In the genomic region with DNA sequence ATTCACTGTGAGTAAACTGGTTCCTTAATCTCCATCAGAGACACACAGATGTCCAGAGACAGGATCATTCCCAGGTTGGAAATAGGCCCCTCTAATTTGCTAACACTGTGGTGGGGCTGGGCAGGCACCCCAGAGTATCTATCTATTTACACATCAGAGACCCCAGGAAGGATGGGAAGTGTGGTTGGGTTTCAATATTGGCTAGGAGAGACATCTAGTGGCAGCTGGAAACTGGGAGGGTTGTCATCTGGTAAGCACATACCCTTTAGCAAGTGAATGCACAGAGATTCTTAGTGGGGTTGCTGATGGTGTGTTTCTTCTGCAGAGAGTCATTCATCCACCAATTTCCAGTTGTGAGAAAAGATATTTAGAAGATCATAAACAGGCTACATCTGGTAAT, we compare ENCODE assay signal across 12 cellular contexts. TPM values are rescaled to one million over a fixed set of nuclear protein-coding genes. Genes with fewer than 3 reads are reported as not detected.
DNase-seq lines count a peak whose midpoint lies in the region; ATAC-seq and TF ChIP-seq lines count a peak whose summit lies in the region.
"Had no signal": no experiment of that assay in that cellular context is flagged by ENCODE, and none has a peak within 500 bp of the region (broad histone marks: within the 10 kb centered on the region; RNA-seq: fewer than 3 reads in every experiment).

No MANE protein-coding gene starts in this region.

- H3K27me3 ChIP-seq in DOHH2 (ENCODE audit: control insufficient read depth, low read length) (no peaks in the 10 kb centered on the region), Karpas-422 (ENCODE audit: low read length) (no peaks in the 10 kb centered on the region), dorsolateral prefrontal cortex (peaks cover 0 to 6% (median 0%) of the 10 kb centered on the region in 45 donors)
- H3K27me3 ChIP-seq: esophagus squamous epithelium, suprapubic skin had no signal

- H3K27ac ChIP-seq in DOHH2 (ENCODE audit: low read depth, low read length), result no peak overlapping the region
- no peak overlapping the region for H3K27ac ChIP-seq in Karpas-422 (ENCODE audit: low read length)
- H3K27ac ChIP-seq in dorsolateral prefrontal cortex, result no peak overlapping the region
- H3K27ac ChIP-seq: esophagus squamous epithelium, suprapubic skin had no signal

- H3K4me3 Mint-ChIP-seq in osteocyte (ENCODE audit: unreplicated experiment), result no peak overlapping the region

- H3K9me3 Mint-ChIP-seq in osteocyte (ENCODE audit: unreplicated experiment), result no peaks in the 10 kb centered on the region

- no peaks in the 10 kb centered on the region for H3K9me3 ChIP-seq in DOHH2 (ENCODE audit: control insufficient read depth, insufficient read depth, low read length)
- no peaks in the 10 kb centered on the region for H3K9me3 ChIP-seq in Karpas-422 (ENCODE audit: low read length)
- H3K9me3 ChIP-seq: esophagus squamous epithelium, suprapubic skin had no signal

- H2AFZ ChIP-seq in Karpas-422 (ENCODE audit: low read length), result no peak overlapping the region

- ATAC-seq in HG02642 (IDR thresholded peaks at IDR 0.05; ENCODE audit: poor library complexity, unreplicated experiment) (no peak), GM21576 (IDR thresholded peaks at IDR 0.05; ENCODE audit: unreplicated experiment) (no peak)

- H3K36me3 ChIP-seq in DOHH2 (ENCODE audit: control insufficient read depth, low read length), result no peaks in the 10 kb centered on the region
- H3K36me3 ChIP-seq in Karpas-422 (ENCODE audit: insufficient read depth, low read length), result no peaks in the 10 kb centered on the region
- H3K36me3 ChIP-seq: esophagus squamous epithelium, suprapubic skin had no signal

- no peaks in the 10 kb centered on the region for H3K9me2 ChIP-seq in DOHH2 (replicated peaks; ENCODE audit: control insufficient read depth, low read length)
- H3K9me2 ChIP-seq in Karpas-422 (replicated peaks; ENCODE audit: insufficient read depth, low read length), result no peaks in the 10 kb centered on the region

- peak; percentile 22 for TF ChIP-seq CTCF in DOHH2 (IDR thresholded peaks at IDR 0.05; ENCODE audit: low read depth, low read length, poor library complexity, severe bottlenecking)
- peak in 38 of 56 donors; percentile 11 to 52 (median 22) for TF ChIP-seq CTCF in dorsolateral prefrontal cortex (IDR thresholded peaks at IDR 0.05 in 54 of 56, conservative IDR thresholded peaks at IDR 0.05 in 2 of 56; ENCODE audit: low read depth in 1 of 56, partially characterized antibody in 56 of 56)
- TF ChIP-seq CTCF in osteocyte (IDR thresholded peaks at IDR 0.05), result peak; percentile 25

- DNase-seq in Karpas-422 (peak; percentile 45), dorsolateral prefrontal cortex (no peak), osteocyte (ENCODE audit: extremely low spot score, unreplicated experiment) (no peak), NCI-H2196 (lab: John Stamatoyannopoulos, UW; ENCODE audit: unreplicated experiment) (no peak)
- DNase-seq: activated CD4-positive, alpha-beta T cell treated with anti-CD3 and anti-CD28 coated beads for 4 hours; esophagus squamous epithelium; MV-4-11; NCI-H510A treated with DMSO at 0.1 percent for 48 hours had no signal

- H3K4me1 Mint-ChIP-seq in osteocyte (ENCODE audit: unreplicated experiment), result no peaks in the 10 kb centered on the region

- no peaks in the 10 kb centered on the region for H3K79me2 ChIP-seq in DOHH2 (ENCODE audit: control insufficient read depth, low read length)
- H3K79me2 ChIP-seq in Karpas-422 (ENCODE audit: low read length), result no peaks in the 10 kb centered on the region

- H3K4me1 ChIP-seq in DOHH2 (ENCODE audit: control insufficient read depth, low read length) (no peaks in the 10 kb centered on the region), Karpas-422 (ENCODE audit: low read length) (no peaks in the 10 kb centered on the region)
- H3K4me1 ChIP-seq: esophagus squamous epithelium, suprapubic skin had no signal

- no peaks in the 10 kb centered on the region for H3K27me3 Mint-ChIP-seq in osteocyte (ENCODE audit: unreplicated experiment)

- intact Hi-C loops in dorsolateral prefrontal cortex (cut with DNase I), result no loop called here

- H3K27ac Mint-ChIP-seq in osteocyte (ENCODE audit: unreplicated experiment), result no peak overlapping the region

- no peaks in the 10 kb centered on the region for H3K36me3 Mint-ChIP-seq in osteocyte (ENCODE audit: unreplicated experiment)

- no peak overlapping the region for H3K9ac ChIP-seq in Karpas-422 (ENCODE audit: low read length)

- H3K4me2 ChIP-seq in DOHH2 (ENCODE audit: low read length), result no peak overlapping the region
- no peak overlapping the region for H3K4me2 ChIP-seq in Karpas-422 (ENCODE audit: low read depth, low read length, poor library complexity, severe bottlenecking)

- H3F3A ChIP-seq in DOHH2 (ENCODE audit: control insufficient read depth, insufficient read depth), result no peaks in the 10 kb centered on the region

- H4K20me1 ChIP-seq in DOHH2 (ENCODE audit: control insufficient read depth, insufficient read depth, low read depth, low read length), result no peaks in the 10 kb centered on the region
- H4K20me1 ChIP-seq in Karpas-422 (ENCODE audit: insufficient read depth, low read depth, low read length), result no peaks in the 10 kb centered on the region

- H3K4me3 ChIP-seq in DOHH2 (ENCODE audit: low read length) (no peak overlapping the region), Karpas-422 (ENCODE audit: low read length) (no peak overlapping the region), dorsolateral prefrontal cortex (no peak overlapping the region)
- H3K4me3 ChIP-seq: esophagus squamous epithelium, suprapubic skin had no signal

RNA-seq across cellular contexts. Expression of a gene that starts 36.0 kb away (rescaled TPM):
- total RNA-seq in Karpas-422 (2014; rRNA removed; shearing (Covaris generic); ENCODE audit: low replicate concordance), result not detected in 2 replicates
- 100 to 1,000 TPM in 2 of 120 experiments, 10 to 100 TPM in 118; 32.5 to 106 (median 73.7) TPM for total RNA-seq in dorsolateral prefrontal cortex
- not detected in 2 replicates for total RNA-seq in osteocyte

Comparison
In these comparisons a context has a peak if more than half of its experiments do, and no peak if none do; other contexts are left out.
1. RNA of a gene that starts 36.0 kb away (total RNA-seq): 32.5 to 106 TPM in dorsolateral prefrontal cortex; not detected in osteocyte and not detected in Karpas-422; every median in the first group is over 10 times any median in the second.
2. Peak in every context shown above with its lines, with median percentiles within 50 percentile points of each other: CTCF ChIP-seq.